In the genomic region with DNA sequence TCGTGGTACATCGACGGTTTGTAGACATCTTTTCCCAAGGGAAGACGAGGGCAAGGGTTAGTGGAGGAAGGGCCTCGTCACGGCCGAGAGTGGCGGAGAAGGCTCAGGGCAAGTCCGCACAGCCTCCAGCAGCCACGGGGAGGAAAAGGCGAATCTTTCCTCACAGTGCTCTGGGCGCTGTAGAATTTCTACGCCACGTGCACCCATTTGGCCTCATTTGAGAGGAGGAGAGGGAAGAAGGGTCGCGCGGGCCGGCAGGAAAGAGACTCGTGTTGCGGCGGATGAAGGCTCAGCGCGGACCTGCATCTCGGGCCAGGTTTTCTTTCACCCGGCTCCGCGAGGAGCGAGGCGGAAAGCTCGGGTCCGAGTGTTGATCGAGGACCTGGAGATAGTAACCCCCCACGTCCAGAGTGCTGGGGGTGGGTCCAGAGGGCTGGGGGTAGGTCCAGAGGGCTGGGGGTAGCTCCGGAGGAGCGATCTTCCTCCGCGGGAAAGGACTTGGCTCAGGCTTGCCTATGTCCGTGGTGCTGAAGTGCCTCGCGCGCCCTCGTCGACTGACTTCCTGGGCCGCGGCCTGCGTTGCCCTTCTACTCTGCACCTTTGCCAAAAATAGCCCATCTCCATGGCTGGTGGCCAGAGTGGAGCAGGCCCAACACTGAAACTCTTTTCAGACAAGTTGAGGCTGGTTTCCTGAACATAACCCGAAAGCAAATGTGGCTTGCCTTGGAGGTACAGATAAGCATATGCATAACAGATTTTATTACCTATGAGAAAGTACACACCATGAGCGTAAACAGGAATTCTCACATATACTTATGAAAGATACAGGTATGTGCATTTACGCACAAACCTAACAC, we compare ENCODE assay signal across 8 cellular contexts. TPM values are rescaled to one million over a fixed set of nuclear protein-coding genes. Genes with fewer than 3 reads are reported as not detected.
DNase-seq lines count a peak whose midpoint lies in the region; ATAC-seq and TF ChIP-seq lines count a peak whose summit lies in the region.

No MANE protein-coding gene starts in this region.

- DNase-seq in NCI-H510A treated with DMSO at 0.1 percent for 48 hours (lab: John Stamatoyannopoulos, UW) (peak; percentile 61), activated T-cell treated with anti-CD3 and anti-CD28 coated beads for 48 hours (ENCODE audit: low read depth) (peak; percentile 23), epithelial cell of proximal tubule (ENCODE audit: low read depth) (no peak), suprapubic skin (ENCODE audit: low spot score in 2 of 2) (peak; percentile 68 to 79), GDM1 (lab: John Stamatoyannopoulos, UW) (no peak)

- 5% methylated on average over 25 of the region's 49 CpGs for WGBS in suprapubic skin

- peak; percentile 28 for ATAC-seq in GM19023 (IDR thresholded peaks at IDR 0.05; ENCODE audit: unreplicated experiment)
- ATAC-seq in GM18505 (IDR thresholded peaks at IDR 0.05; ENCODE audit: unreplicated experiment), result no peak

- peak overlapping the region; percentile 90 for H3K27ac ChIP-seq in suprapubic skin

- H3K9me3 ChIP-seq in mononuclear cell (ENCODE audit: low read depth, low read length) (no peaks in the 10 kb centered on the region), suprapubic skin (no peaks in the 10 kb centered on the region)

- no peak for TF ChIP-seq CTCF in epithelial cell of proximal tubule (conservative IDR thresholded peaks at IDR 0.05; ENCODE audit: low read depth, low read length)
- TF ChIP-seq CTCF in suprapubic skin (IDR thresholded peaks at IDR 0.05), result no peak

- no peak for TF ChIP-seq EP300 in suprapubic skin (IDR thresholded peaks at IDR 0.05)

- H3K27me3 ChIP-seq in mononuclear cell (ENCODE audit: insufficient read depth, low read length) (peaks cover 45% of the 10 kb centered on the region), suprapubic skin (no peaks in the 10 kb centered on the region)

- peaks cover 21% of the 10 kb centered on the region for H3K4me1 ChIP-seq in mononuclear cell (ENCODE audit: insufficient read depth, low read length)
- H3K4me1 ChIP-seq in suprapubic skin, result peaks cover 35% of the 10 kb centered on the region

- H3K36me3 ChIP-seq in suprapubic skin, result no peaks in the 10 kb centered on the region

- H3K4me3 ChIP-seq in epithelial cell of proximal tubule (ENCODE audit: low read depth, low read length) (peak overlapping the region; percentile 88), mononuclear cell (ENCODE audit: low read length) (peak overlapping the region; percentile 37), suprapubic skin (peak overlapping the region; percentile 76)

- no peak for TF ChIP-seq POLR2A in suprapubic skin (IDR thresholded peaks at IDR 0.05)
- no peak for TF ChIP-seq POLR2A in GM18505 (IDR thresholded peaks at IDR 0.05; ENCODE audit: borderline replicate concordance, extremely low read depth, insufficient read depth, insufficient read length)

RNA-seq across cellular contexts. Expression of gene SLC35G2, which starts 1.1 kb away (rescaled TPM):
- total RNA-seq in epithelial cell of proximal tubule (6.8 and 7.6 TPM in 2 replicates), mononuclear cell (0.21 TPM), suprapubic skin (1 to 10 TPM in 3 of 4 donors, under 1 TPM in 1; 0.98 to 3.7 (median 1.1) TPM)

RNA-seq across cellular contexts. Expression of gene NCK1, which starts 42.0 kb away (rescaled TPM):
- total RNA-seq in epithelial cell of proximal tubule (11.4 and 25.2 TPM in 2 replicates), mononuclear cell (72.9 TPM), suprapubic skin (10 to 100 TPM; 38.5 to 46.3 (median 43.7) TPM)

Comparison
In these comparisons a context has a peak if more than half of its experiments do, and no peak if none do; other contexts are left out.
1. DNase-seq: peak in NCI-H510A treated with DMSO at 0.1 percent for 48 hours (single experiment), activated T-cell treated with anti-CD3 and anti-CD28 coated beads for 48 hours (single experiment) and suprapubic skin (2 of 2); none in epithelial cell of proximal tubule (single experiment) and GDM1 (single experiment).
2. H3K4me3 ChIP-seq: peak in every context shown above with its lines; median percentile 88 in epithelial cell of proximal tubule; 76 in suprapubic skin; 37 in mononuclear cell.